Comparison of ENCODE assay signal across 1 cellular context in the genomic region with DNA sequence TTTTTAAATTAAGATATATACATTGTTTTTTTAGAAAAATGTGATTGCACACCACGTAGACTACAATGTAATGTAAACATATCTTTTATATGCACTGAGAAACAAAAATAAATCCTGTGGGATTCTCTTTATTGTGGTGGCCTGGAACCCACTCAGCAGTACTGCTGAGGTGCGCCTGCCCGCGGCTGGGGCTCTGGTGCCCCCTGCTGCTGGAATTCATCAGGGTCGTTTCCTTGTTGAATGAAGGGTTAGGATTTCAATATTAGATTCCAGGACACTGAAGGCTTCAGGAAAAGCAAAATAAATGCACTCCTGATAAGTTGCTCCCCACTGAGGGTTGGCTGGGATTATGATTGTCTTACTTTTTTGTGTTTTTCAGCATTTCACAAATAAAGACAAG.
TF ChIP-seq lines count a peak whose summit lies in the region.

No MANE protein-coding gene starts in this region.

TF ChIP-seq in K562, 482 proteins besides CTCF, POLR2A, EP300 and RAD21 (continued from another document):
- TF ChIP-seq, protein P1, sequence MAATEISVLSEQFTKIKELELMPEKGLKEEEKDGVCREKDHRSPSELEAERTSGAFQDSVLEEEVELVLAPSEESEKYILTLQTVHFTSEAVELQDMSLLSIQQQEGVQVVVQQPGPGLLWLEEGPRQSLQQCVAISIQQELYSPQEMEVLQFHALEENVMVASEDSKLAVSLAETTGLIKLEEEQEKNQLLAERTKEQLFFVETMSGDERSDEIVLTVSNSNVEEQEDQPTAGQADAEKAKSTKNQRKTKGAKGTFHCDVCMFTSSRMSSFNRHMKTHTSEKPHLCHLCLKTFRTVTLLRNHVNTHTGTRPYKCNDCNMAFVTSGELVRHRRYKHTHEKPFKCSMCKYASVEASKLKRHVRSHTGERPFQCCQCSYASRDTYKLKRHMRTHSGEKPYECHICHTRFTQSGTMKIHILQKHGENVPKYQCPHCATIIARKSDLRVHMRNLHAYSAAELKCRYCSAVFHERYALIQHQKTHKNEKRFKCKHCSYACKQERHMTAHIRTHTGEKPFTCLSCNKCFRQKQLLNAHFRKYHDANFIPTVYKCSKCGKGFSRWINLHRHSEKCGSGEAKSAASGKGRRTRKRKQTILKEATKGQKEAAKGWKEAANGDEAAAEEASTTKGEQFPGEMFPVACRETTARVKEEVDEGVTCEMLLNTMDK (IDR thresholded peaks at IDR 0.05; ENCODE audit: borderline replicate concordance, insufficient read depth, low read depth, low read length, poor library complexity, severe bottlenecking): peak; percentile 26
- 0 out of 2 replicates have a peak, but pooled peaks have one; percentile 21 for TF ChIP-seq SMC3 (conservative IDR thresholded peaks at IDR 0.05; ENCODE audit: insufficient read depth, low read depth, low read length)
